In the genomic region with DNA sequence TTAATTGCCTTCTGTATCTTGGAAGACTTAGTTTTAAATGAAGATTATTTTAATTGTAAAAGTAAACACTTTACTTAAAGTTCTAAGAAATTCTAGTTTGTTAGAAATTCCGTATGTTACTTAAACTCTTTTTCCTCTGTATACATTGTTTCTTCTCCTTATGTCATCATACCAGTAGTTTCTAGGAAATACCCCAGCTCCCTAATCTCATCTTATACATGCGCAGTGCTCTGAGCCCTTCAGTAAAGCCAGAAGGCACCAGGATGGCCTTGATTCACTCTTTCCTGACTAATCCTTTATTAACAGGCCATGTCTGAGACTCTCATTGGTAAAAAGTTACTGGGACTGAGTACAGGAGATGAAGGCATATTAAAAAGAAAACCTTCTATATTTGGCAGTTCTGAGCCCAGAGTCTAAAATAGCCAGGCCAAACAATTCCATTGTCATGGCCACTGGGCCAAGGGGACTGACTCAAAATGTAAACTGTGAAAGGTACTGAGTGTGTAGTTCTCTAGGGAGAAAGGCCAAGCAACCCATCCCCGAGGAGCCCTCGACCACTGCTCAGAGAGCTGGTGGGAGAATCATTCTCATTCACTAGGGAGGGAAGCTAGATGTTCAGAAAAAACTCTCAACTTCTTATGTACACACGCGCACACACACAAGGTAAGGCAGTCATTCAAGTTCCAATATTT, we compare ENCODE assay signal across 28 cellular contexts. TPM values are rescaled to one million over a fixed set of nuclear protein-coding genes. Genes with fewer than 3 reads are reported as not detected.
"Had no signal": no experiment of that assay in that cellular context is flagged by ENCODE, and none has a peak within 500 bp of the region (broad histone marks: within the 10 kb centered on the region; RNA-seq: fewer than 3 reads in every experiment).

No MANE protein-coding gene starts in this region.

- H3K27me3 ChIP-seq: body of pancreas, cardiac muscle cell, heart left ventricle, pancreas, right lobe of liver had no signal

- H3K4me3 ChIP-seq: body of pancreas, cardiac muscle cell, heart left ventricle, pancreas, right lobe of liver had no signal

- H3K36me3 ChIP-seq: cardiac muscle cell, heart left ventricle, neutrophil, pancreas had no signal

- H3K4me1 ChIP-seq: body of pancreas, pancreas had no signal

- H3K4me1 Mint-ChIP-seq: activated B cell treated with CpG ODN at 0.5 μM for 24 hours; activated CD4-positive, alpha-beta T cell treated with anti-CD3 and anti-CD28 coated beads for 36 hours; activated T-helper 17 cell treated with anti-CD3 and anti-CD28 coated beads, Interleukin-2, amount 50 U/mL, for 72 hours; memory B cell; nephron had no signal

- H3K27ac Mint-ChIP-seq: activated B cell treated with CpG ODN at 0.5 μM for 24 hours; activated CD4-positive, alpha-beta T cell treated with anti-CD3 and anti-CD28 coated beads for 36 hours; activated naive CD8-positive, alpha-beta T cell treated with anti-CD3 and anti-CD28 coated beads, Interleukin-2, amount 10 ng/mL, durations not matched to agents 7 days and 5 days; activated T-cell treated with anti-CD3 and anti-CD28 coated beads, Interleukin-2, amount 50 U/mL, for 24 hours; activated T-helper 17 cell treated with anti-CD3 and anti-CD28 coated beads, Interleukin-2, amount 50 U/mL, for 72 hours; memory B cell; nephron; T-helper 17 cell had no signal

- H3K36me3 Mint-ChIP-seq: activated naive CD8-positive, alpha-beta T cell treated with anti-CD3 and anti-CD28 coated beads, Interleukin-2, amount 10 ng/mL, durations not matched to agents 7 days and 5 days had no signal

- H3K4me3 Mint-ChIP-seq: activated B cell treated with CpG ODN at 0.5 μM for 24 hours; activated CD4-positive, alpha-beta T cell treated with anti-CD3 and anti-CD28 coated beads for 36 hours; activated naive CD8-positive, alpha-beta T cell treated with anti-CD3 and anti-CD28 coated beads, Interleukin-2, amount 10 ng/mL, durations not matched to agents 7 days and 5 days; activated T-cell treated with anti-CD3 and anti-CD28 coated beads, Interleukin-2, amount 50 U/mL, for 24 hours; activated T-helper 17 cell treated with anti-CD3 and anti-CD28 coated beads, Interleukin-2, amount 50 U/mL, for 72 hours; memory B cell; nephron; T-helper 17 cell had no signal

- H3K9me3 ChIP-seq: body of pancreas, neutrophil, pancreas, right lobe of liver had no signal

- DNase-seq: activated B cell treated with CpG ODN at 0.5 μM for 24 hours; activated CD4-positive, alpha-beta T cell treated with anti-CD3 and anti-CD28 coated beads for 36 hours; activated CD4-positive, alpha-beta T cell treated with anti-CD3 and anti-CD28 coated beads, Interleukin-2, amount 50 U/mL, for 4 hours; activated CD8-positive, alpha-beta memory T cell treated with anti-CD3 and anti-CD28 coated beads for 24 hours; activated CD8-positive, alpha-beta memory T cell treated with anti-CD3 and anti-CD28 coated beads, Interleukin-2, amount 50 U/mL, for 4 hours; activated naive CD4-positive, alpha-beta T cell treated with Interleukin-2 at 50 U/mL for 16 hours; activated naive CD8-positive, alpha-beta T cell treated with anti-CD3 and anti-CD28 coated beads, Interleukin-2, amount 10 ng/mL, durations not matched to agents 7 days and 5 days; activated T-cell treated with anti-CD3 and anti-CD28 coated beads, Interleukin-2, amount 50 U/mL, for 24 hours; amniotic stem cell; body of pancreas; effector memory CD4-positive, alpha-beta T cell; heart left ventricle; islet precursor cell; left colon; pancreas; right lobe of liver; stimulated activated CD4-positive, alpha-beta T cell treated with anti-CD3 and anti-CD28 coated beads, Interleukin-4, amount 100 ng/mL, for 1 hour; stimulated activated naive CD4-positive, alpha-beta T cell; SW 1271; T-helper 17 cell had no signal

- H3K27ac ChIP-seq: body of pancreas, cardiac muscle cell, neutrophil, pancreas, right lobe of liver had no signal

- ATAC-seq: activated CD4-positive, alpha-beta T cell treated with anti-CD3 and anti-CD28 coated beads for 36 hours; activated T-helper 17 cell treated with anti-CD3 and anti-CD28 coated beads, Interleukin-2, amount 50 U/mL, for 72 hours; body of pancreas; esophagus mucosa; left colon; pancreas; right lobe of liver; T-helper 17 cell had no signal

- H3K27me3 Mint-ChIP-seq: activated B cell treated with CpG ODN at 0.5 μM for 24 hours; activated T-cell treated with anti-CD3 and anti-CD28 coated beads, Interleukin-2, amount 50 U/mL, for 24 hours had no signal

RNA-seq across cellular contexts. Expression of a gene that starts 25.0 kb away (rescaled TPM):
- total RNA-seq: dermis microvascular lymphatic vessel endothelial cell, endothelial cell of umbilical vein had no signal
